In the genomic region with DNA sequence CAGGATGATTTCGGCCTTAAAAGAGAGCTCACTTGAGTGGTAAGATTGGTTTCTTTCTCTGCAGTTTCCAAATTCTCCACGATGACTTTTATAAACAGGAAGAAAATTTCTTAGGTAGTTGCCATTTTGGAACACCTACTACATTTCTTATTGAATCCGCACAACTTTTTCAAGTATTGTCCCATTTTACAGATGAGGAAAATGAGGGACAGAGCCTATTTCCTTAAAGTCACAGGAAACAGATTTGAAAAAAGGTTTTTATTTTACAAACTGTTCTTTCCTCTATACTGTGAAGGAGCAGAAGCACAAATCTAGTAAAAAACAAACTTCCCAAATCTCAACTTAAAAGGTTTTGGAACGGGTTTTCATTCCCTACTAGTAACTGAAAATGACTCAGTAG, we compare ENCODE assay signal across 1 cellular context.
A peak's percentile ranks its signal among the peaks of the same experiment; 100 is the strongest.
TF ChIP-seq lines count a peak whose summit lies in the region.

No MANE protein-coding gene starts in this region.

TF ChIP-seq in GM12878, 131 proteins besides CTCF, POLR2A, EP300 and RAD21:
- TF ChIP-seq ZNF207 (IDR thresholded peaks at IDR 0.05; ENCODE audit: borderline replicate concordance) (no peak), ZNF217 (IDR thresholded peaks at IDR 0.05) (0 out of 2 replicates have a peak, but pooled peaks have one; percentile 25)
